In genomic region chr2:204900910-204901309, GRCh38 we compare ENCODE assay signal across 15 cellular contexts.
A peak's percentile ranks its signal among the peaks of the same experiment; 100 is the strongest.
DNase-seq lines count a peak whose midpoint lies in the region; ATAC-seq and TF ChIP-seq lines count a peak whose summit lies in the region.
"Had no signal": no experiment of that assay in that cellular context is flagged by ENCODE, and none has a peak within 500 bp of the region (broad histone marks: within the 10 kb centered on the region; RNA-seq: fewer than 3 reads in every experiment).

No MANE protein-coding gene starts in this region.

- intact Hi-C loops in Right ventricle myocardium superior (cut with DNase I) (no loop called here), cardiac septum (cut with DNase I) (no loop called here), stomach (cut with DNase I; ENCODE audit: low total_unique reads) (no loop called here)

- H4K20me1 ChIP-seq in hepatocyte (ENCODE audit: insufficient read depth, poor library complexity, severe bottlenecking) = no peaks in the 10 kb centered on the region

- DNase-seq in Right ventricle myocardium superior = peak; percentile 44
- no peak for DNase-seq in cardiac septum (ENCODE audit: low spot score)
- DNase-seq in NCI-H510A treated with DMSO at 0.1 percent for 48 hours (lab: John Stamatoyannopoulos, UW) = peak; percentile 48
- peak; percentile 63 for DNase-seq in hepatocyte (ENCODE audit: low spot score)
- DNase-seq in stomach = peak; percentile 75
- no peak for DNase-seq in brain microvascular endothelial cell
- DNase-seq: activated CD4-positive, alpha-beta T cell treated with anti-CD3 and anti-CD28 coated beads for 48 hours; activated T-cell treated with anti-CD3 and anti-CD28 coated beads, Interleukin-2, amount 50 U/mL, for 1 hour; DMS79; esophagus squamous epithelium; NCI-H1105; stimulated activated CD4-positive, alpha-beta T cell treated with anti-CD3 and anti-CD28 coated beads, Interleukin-12 subunit alpha, Interleukin-12 subunit beta, amount 100 ng/mL, for 4 hours had no signal

- no peak for TF ChIP-seq POLR2A in stomach (IDR thresholded peaks at IDR 0.05)

- in situ Hi-C loops in brain microvascular endothelial cell (cut with HindIII; ENCODE audit: low pct_ligation_motif_present, low sequenced_read_pairs) = no loop called here

- H3K4me2 ChIP-seq in hepatocyte = peak overlapping the region; percentile 18

- H3K9me2 ChIP-seq in hepatocyte (replicated peaks; ENCODE audit: insufficient read depth) = no peaks in the 10 kb centered on the region

- H3K27ac ChIP-seq in hepatocyte = peak overlapping the region; percentile 79
- no peak overlapping the region for H3K27ac ChIP-seq in stomach
- no peak overlapping the region for H3K27ac ChIP-seq in brain microvascular endothelial cell
- H3K27ac ChIP-seq: esophagus squamous epithelium, suprapubic skin had no signal

- WGBS in hepatocyte (ENCODE audit: low lambda C conversion rate, missing lambda C conversion rate) = 69% methylated on average over 1 of the region's 1 CpG
- 67 to 100% (median 72%) methylated on average over 1 of the region's 1 CpG for WGBS in stomach, 5 donors

- peaks cover 13% of the 10 kb centered on the region for H3K79me2 ChIP-seq in hepatocyte

- H3K4me1 ChIP-seq in hepatocyte (ENCODE audit: insufficient read depth) (peaks cover 15% of the 10 kb centered on the region), stomach (peaks cover 0 to 17% (median 4%) of the 10 kb centered on the region in 4 donors)

- H3K27me3 ChIP-seq in hepatocyte = no peaks in the 10 kb centered on the region
- no peaks in the 10 kb centered on the region for H3K27me3 ChIP-seq in stomach
- no peaks in the 10 kb centered on the region for H3K27me3 ChIP-seq in brain microvascular endothelial cell (replicated peaks)
- H3K27me3 ChIP-seq: esophagus squamous epithelium, suprapubic skin had no signal

- no peak for TF ChIP-seq EP300 in stomach (IDR thresholded peaks at IDR 0.05)

- H2AFZ ChIP-seq in hepatocyte = no peak overlapping the region

- no peaks in the 10 kb centered on the region for H3K36me3 ChIP-seq in hepatocyte (replicated peaks; ENCODE audit: insufficient read depth, low read depth)
- H3K36me3 ChIP-seq in stomach = no peaks in the 10 kb centered on the region
- H3K36me3 ChIP-seq in brain microvascular endothelial cell (replicated peaks) = no peaks in the 10 kb centered on the region
- H3K36me3 ChIP-seq: esophagus squamous epithelium, suprapubic skin had no signal

- no peaks in the 10 kb centered on the region for H3K9me3 ChIP-seq in hepatocyte (ENCODE audit: low read depth)
- no peaks in the 10 kb centered on the region for H3K9me3 ChIP-seq in stomach
- H3K9me3 ChIP-seq: suprapubic skin had no signal

- H3K4me3 ChIP-seq in hepatocyte (no peak overlapping the region), stomach (no peak overlapping the region), brain microvascular endothelial cell (ENCODE audit: low read depth, low read length) (no peak overlapping the region)
- H3K4me3 ChIP-seq: esophagus squamous epithelium, suprapubic skin had no signal

- TF ChIP-seq CTCF in hepatocyte (IDR thresholded peaks at IDR 0.05; ENCODE audit: poor library complexity) (no peak), stomach (IDR thresholded peaks at IDR 0.05) (no peak), brain microvascular endothelial cell (IDR thresholded peaks at IDR 0.05; ENCODE audit: low read depth, low read length, missing control alignments) (no peak)

- ATAC-seq in Right ventricle myocardium superior (ENCODE audit: poor library complexity) = no peak
- no peak for ATAC-seq in GM18861 (IDR thresholded peaks at IDR 0.05; ENCODE audit: unreplicated experiment)
- ATAC-seq in GM21515 (IDR thresholded peaks at IDR 0.05; ENCODE audit: unreplicated experiment) = no peak

Comparison
In these comparisons a context has a peak if more than half of its experiments do, and no peak if none do; other contexts are left out.
1. DNase-seq: peak in Right ventricle myocardium superior (single experiment), NCI-H510A treated with DMSO at 0.1 percent for 48 hours (single experiment), hepatocyte (single experiment) and stomach (single experiment); none in cardiac septum (single experiment) and brain microvascular endothelial cell (single experiment).